10 cellular contexts compared by ENCODE assay signal in genomic region chr17:66915204-66915611, GRCh38. TPM values are rescaled to one million over a fixed set of nuclear protein-coding genes. Genes with fewer than 3 reads are reported as not detected.
DNase-seq lines count a peak whose midpoint lies in the region; ATAC-seq and TF ChIP-seq lines count a peak whose summit lies in the region.
"Had no signal": no experiment of that assay in that cellular context is flagged by ENCODE, and none has a peak within 500 bp of the region (broad histone marks: within the 10 kb centered on the region; RNA-seq: fewer than 3 reads in every experiment).

No MANE protein-coding gene starts in this region.

- no peak overlapping the region for H3K4me3 Mint-ChIP-seq in WTC11

- H3K36me3 ChIP-seq in liver (ENCODE audit: control insufficient read depth in 4 of 4, insufficient read depth in 3 of 4, low read depth in 1 of 4, low read length in 3 of 4) (no peaks in the 10 kb centered on the region), esophagus muscularis mucosa (no peaks in the 10 kb centered on the region)

- H3K9me3 ChIP-seq in liver (ENCODE audit: control insufficient read depth in 4 of 4, low read length in 3 of 4), result no peaks in the 10 kb centered on the region
- peaks cover 0 to 4% (median 0%) of the 10 kb centered on the region in 4 donors for H3K9me3 ChIP-seq in esophagus muscularis mucosa

- H3K27ac ChIP-seq in liver (ENCODE audit: low read depth in 1 of 2, low read length in 2 of 2) (no peak overlapping the region), esophagus muscularis mucosa (replicated peaks in 1 of 4) (no peak overlapping the region)
- H3K27ac ChIP-seq: dorsolateral prefrontal cortex had no signal

- H3K27ac Mint-ChIP-seq in WTC11, result no peak overlapping the region

- TF ChIP-seq POLR2A in esophagus muscularis mucosa (IDR thresholded peaks at IDR 0.05; ENCODE audit: low read depth), result no peak

- peak; percentile 38 for DNase-seq in COLO829 (ENCODE audit: low spot score)
- peak; percentile 68 for DNase-seq in HuH-7.5 (ENCODE audit: low spot score)
- DNase-seq in WTC11 (ENCODE audit: low spot score), result peak; percentile 43
- DNase-seq in middle frontal gyrus (ENCODE audit: extremely low spot score, low spot score), result no peak
- no peak for DNase-seq in esophagus muscularis mucosa (ENCODE audit: extremely low spot score)
- DNase-seq: dorsolateral prefrontal cortex; stimulated activated naive CD8-positive, alpha-beta T cell treated with anti-CD3 and anti-CD28 coated beads, Interleukin-15, Interleukin-2, amounts not matched to agents 100 U/mL and 50 U/mL, for 24 hours had no signal

- H3K36me3 Mint-ChIP-seq in WTC11, result no peaks in the 10 kb centered on the region

- TF ChIP-seq CTCF in WTC11 (IDR thresholded peaks at IDR 0.05) (no peak), liver (IDR thresholded peaks at IDR 0.05; ENCODE audit: low read depth, low read length, missing input control) (no peak), esophagus muscularis mucosa (IDR thresholded peaks at IDR 0.05) (peak in 1 of 3 experiments; percentile 29)

- no peak overlapping the region for H3K9ac ChIP-seq in liver (ENCODE audit: low read depth in 1 of 2, low read length in 2 of 2)

- CTCF ChIA-PET in WTC11 (lab: Charles Lee), result interaction anchor here (0.5 to 5.0 kb wide), 12 partner anchors 9 to 191 kb away, joined by 3 to 48 read pairs (median 5); no protein-coding TSS in a partner anchor

- H3K4me3 ChIP-seq in liver (ENCODE audit: low read depth in 1 of 3, low read length in 3 of 3) (no peak overlapping the region), esophagus muscularis mucosa (no peak overlapping the region)
- H3K4me3 ChIP-seq: dorsolateral prefrontal cortex had no signal

- no peaks in the 10 kb centered on the region for H3K4me1 Mint-ChIP-seq in WTC11

- POLR2A ChIA-PET in WTC11 (lab: Charles Lee), result no interaction called here

- TF ChIP-seq EP300 in esophagus muscularis mucosa (IDR thresholded peaks at IDR 0.05), result no peak

- peak; percentile 82 for ATAC-seq in WTC11
- no peak for ATAC-seq in HG02970 (IDR thresholded peaks at IDR 0.05; ENCODE audit: low FRiP score, unreplicated experiment)
- no peak for ATAC-seq in HG03571 (IDR thresholded peaks at IDR 0.05; ENCODE audit: unreplicated experiment)
- ATAC-seq: stimulated activated naive CD8-positive, alpha-beta T cell treated with anti-CD3 and anti-CD28 coated beads, Interleukin-15, Interleukin-2, amounts not matched to agents 100 U/mL and 50 U/mL, for 24 hours had no signal

- no peaks in the 10 kb centered on the region for H3K4me1 ChIP-seq in liver (ENCODE audit: control insufficient read depth in 4 of 4, insufficient read depth in 4 of 4, low read length in 3 of 4)
- H3K4me1 ChIP-seq in esophagus muscularis mucosa, result no peaks in the 10 kb centered on the region

- H3K27me3 Mint-ChIP-seq in WTC11 (ENCODE audit: low read depth), result no peaks in the 10 kb centered on the region; the same call in none of the 2 replicates

- H3K27me3 ChIP-seq in liver (ENCODE audit: control insufficient read depth in 4 of 4, insufficient read depth in 4 of 4, low read length in 3 of 4), result no peaks in the 10 kb centered on the region
- H3K27me3 ChIP-seq in esophagus muscularis mucosa, result peaks cover 0 to 21% (median 0%) of the 10 kb centered on the region in 4 donors

- intact Hi-C loops in esophagus muscularis mucosa (cut with DNase I), result no loop called here

- peaks cover 10% of the 10 kb centered on the region; the same call in 1 of the 2 replicates for H3K9me3 Mint-ChIP-seq in WTC11

- WGBS in liver, result 67% methylated on average over 7 of the region's 7 CpGs
- 90% methylated on average over 6 of the region's 7 CpGs for WGBS in esophagus muscularis mucosa

- TF ChIP-seq RAD21 in liver (IDR thresholded peaks at IDR 0.05), result peak; percentile 35 to 55

TF ChIP-seq in WTC11, 78 proteins besides CTCF, POLR2A, EP300 and RAD21:
- no peak for TF ChIP-seq ZNF671 (CRISPR knock-in tag; IDR thresholded peaks at IDR 0.05)

TF ChIP-seq in liver, 16 proteins besides CTCF, POLR2A, EP300 and RAD21:
- TF ChIP-seq GABPA (IDR thresholded peaks at IDR 0.05 in 1 of 2, conservative IDR thresholded peaks at IDR 0.05 in 1 of 2), result no peak
- TF ChIP-seq FOXA1 (IDR thresholded peaks at IDR 0.05), result no peak
- TF ChIP-seq, protein P1, sequence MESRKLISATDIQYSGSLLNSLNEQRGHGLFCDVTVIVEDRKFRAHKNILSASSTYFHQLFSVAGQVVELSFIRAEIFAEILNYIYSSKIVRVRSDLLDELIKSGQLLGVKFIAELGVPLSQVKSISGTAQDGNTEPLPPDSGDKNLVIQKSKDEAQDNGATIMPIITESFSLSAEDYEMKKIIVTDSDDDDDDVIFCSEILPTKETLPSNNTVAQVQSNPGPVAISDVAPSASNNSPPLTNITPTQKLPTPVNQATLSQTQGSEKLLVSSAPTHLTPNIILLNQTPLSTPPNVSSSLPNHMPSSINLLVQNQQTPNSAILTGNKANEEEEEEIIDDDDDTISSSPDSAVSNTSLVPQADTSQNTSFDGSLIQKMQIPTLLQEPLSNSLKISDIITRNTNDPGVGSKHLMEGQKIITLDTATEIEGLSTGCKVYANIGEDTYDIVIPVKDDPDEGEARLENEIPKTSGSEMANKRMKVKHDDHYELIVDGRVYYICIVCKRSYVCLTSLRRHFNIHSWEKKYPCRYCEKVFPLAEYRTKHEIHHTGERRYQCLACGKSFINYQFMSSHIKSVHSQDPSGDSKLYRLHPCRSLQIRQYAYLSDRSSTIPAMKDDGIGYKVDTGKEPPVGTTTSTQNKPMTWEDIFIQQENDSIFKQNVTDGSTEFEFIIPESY (IDR thresholded peaks at IDR 0.05), result no peak
- TF ChIP-seq HNF4A (conservative IDR thresholded peaks at IDR 0.05), result no peak
- no peak for TF ChIP-seq RXRA (IDR thresholded peaks at IDR 0.05)
- TF ChIP-seq HNF4G (IDR thresholded peaks at IDR 0.05), result no peak
- TF ChIP-seq SP1 (IDR thresholded peaks at IDR 0.05), result no peak
- TF ChIP-seq JUND (IDR thresholded peaks at IDR 0.05), result no peak
- TF ChIP-seq NR2F2 (IDR thresholded peaks at IDR 0.05), result no peak
- no peak for TF ChIP-seq FOXA2 (IDR thresholded peaks at IDR 0.05)
- TF ChIP-seq, protein P2, sequence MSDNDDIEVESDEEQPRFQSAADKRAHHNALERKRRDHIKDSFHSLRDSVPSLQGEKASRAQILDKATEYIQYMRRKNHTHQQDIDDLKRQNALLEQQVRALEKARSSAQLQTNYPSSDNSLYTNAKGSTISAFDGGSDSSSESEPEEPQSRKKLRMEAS (IDR thresholded peaks at IDR 0.05), result no peak
- no peak for TF ChIP-seq YY1 (IDR thresholded peaks at IDR 0.05)
- no peak for TF ChIP-seq EGR1 (IDR thresholded peaks at IDR 0.05; ENCODE audit: low read depth in 2 of 2)
- TF ChIP-seq REST (IDR thresholded peaks at IDR 0.05), result no peak
- TF ChIP-seq, protein P3, sequence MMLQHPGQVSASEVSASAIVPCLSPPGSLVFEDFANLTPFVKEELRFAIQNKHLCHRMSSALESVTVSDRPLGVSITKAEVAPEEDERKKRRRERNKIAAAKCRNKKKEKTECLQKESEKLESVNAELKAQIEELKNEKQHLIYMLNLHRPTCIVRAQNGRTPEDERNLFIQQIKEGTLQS (IDR thresholded peaks at IDR 0.05), result no peak
TF ChIP-seq in liver: peak in this region for 0.

RNA-seq across cellular contexts. Expression of gene CACNG4, which starts 49.3 kb away (rescaled TPM):
- total RNA-seq in WTC11 (2021), result 1.6 to 3.4 TPM (median 2.3 TPM) in 3 replicates
- under 1 TPM; 0.08 to 0.09 TPM for total RNA-seq in liver
- polyA plus RNA-seq in liver, result under 1 TPM in 1 of 2 donors, not detected in 1; 0.02 TPM
- 10 to 100 TPM in 1 of 4 donors, 1 to 10 TPM in 3; 1.7 to 12.5 (median 2.9) TPM for total RNA-seq in esophagus muscularis mucosa

Comparison
In these comparisons a context has a peak if more than half of its experiments do, and no peak if none do; other contexts are left out.
1. DNase-seq: peak in COLO829 (single experiment), HuH-7.5 (single experiment) and WTC11 (single experiment); none in middle frontal gyrus (single experiment) and esophagus muscularis mucosa (single experiment).